8 cellular contexts compared by ENCODE assay signal in genomic region chr1:93177991-93178390, GRCh38. TPM values are rescaled to one million over a fixed set of nuclear protein-coding genes. Genes with fewer than 3 reads are reported as not detected.
A peak's percentile ranks its signal among the peaks of the same experiment; 100 is the strongest.
DNase-seq lines count a peak whose midpoint lies in the region; ATAC-seq and TF ChIP-seq lines count a peak whose summit lies in the region.

No MANE protein-coding gene starts in this region.

- peaks cover 7% of the 10 kb centered on the region for H3K4me1 ChIP-seq in thymus (ENCODE audit: control insufficient read depth, insufficient read depth, low read length)

- intact Hi-C loops in activated B cell treated with CpG ODN at 0.5 μM for 24 hours (cut with micrococcal nuclease) = loop anchor here (2.0 kb wide), 1 partner anchor 13 kb away; no protein-coding TSS in a partner anchor

- H3K4me3 Mint-ChIP-seq in activated CD8-positive, alpha-beta memory T cell treated with anti-CD3 and anti-CD28 coated beads, Interleukin-2, amount 10 ng/mL, durations not matched to agents 7 days and 5 days = peak overlapping the region; percentile 93
- peak overlapping the region; percentile 94 for H3K4me3 Mint-ChIP-seq in activated B cell treated with CpG ODN at 0.5 μM for 24 hours

- H3K4me3 ChIP-seq in iPS-18c (ENCODE audit: insufficient read depth, low read depth, low read length) = peak overlapping the region; percentile 21; the same call in 1 of the 2 replicates
- peak overlapping the region; percentile 9 for H3K4me3 ChIP-seq in thymus (ENCODE audit: low read length)

- peaks cover 50% of the 10 kb centered on the region for H3K4me1 Mint-ChIP-seq in activated CD8-positive, alpha-beta memory T cell treated with anti-CD3 and anti-CD28 coated beads, Interleukin-2, amount 10 ng/mL, durations not matched to agents 7 days and 5 days
- H3K4me1 Mint-ChIP-seq in activated B cell treated with CpG ODN at 0.5 μM for 24 hours = peaks cover 62% of the 10 kb centered on the region

- CTCF ChIA-PET in activated CD8-positive, alpha-beta memory T cell treated with anti-CD3 and anti-CD28 coated beads, Interleukin-2, amount 10 ng/mL, durations not matched to agents 7 days and 5 days (lab: Charles Lee) = interaction anchor here (1.7 kb wide), 1 partner anchor 20 kb away, joined by 3 read pairs; no protein-coding TSS in a partner anchor
- CTCF ChIA-PET in activated B cell treated with CpG ODN at 0.5 μM for 24 hours (lab: Charles Lee) = no interaction called here

- no peak for DNase-seq in activated CD8-positive, alpha-beta memory T cell treated with anti-CD3 and anti-CD28 coated beads, Interleukin-2, amount 10 ng/mL, durations not matched to agents 7 days and 5 days
- DNase-seq in activated CD8-positive, alpha-beta memory T cell treated with anti-CD3 and anti-CD28 coated beads, Interleukin-2, amount 50 U/mL, for 4 hours = no peak
- DNase-seq in activated B cell treated with CpG ODN at 0.5 μM for 24 hours (no peak), GDM1 (lab: John Stamatoyannopoulos, UW) (no peak)
- DNase-seq in stimulated activated CD4-positive, alpha-beta T cell treated with anti-CD3 and anti-CD28 coated beads, Interleukin-2, amount 100 ng/mL, for 24 hours = no peak

- H3K27ac Mint-ChIP-seq in activated CD8-positive, alpha-beta memory T cell treated with anti-CD3 and anti-CD28 coated beads, Interleukin-2, amount 10 ng/mL, durations not matched to agents 7 days and 5 days = peak overlapping the region; percentile 35
- H3K27ac Mint-ChIP-seq in activated B cell treated with CpG ODN at 0.5 μM for 24 hours = no peak overlapping the region

- H3K9me3 Mint-ChIP-seq in activated CD8-positive, alpha-beta memory T cell treated with anti-CD3 and anti-CD28 coated beads, Interleukin-2, amount 10 ng/mL, durations not matched to agents 7 days and 5 days (ENCODE audit: low read depth) = no peaks in the 10 kb centered on the region
- H3K9me3 Mint-ChIP-seq in activated B cell treated with CpG ODN at 0.5 μM for 24 hours = no peaks in the 10 kb centered on the region

- no peaks in the 10 kb centered on the region for H3K27me3 ChIP-seq in thymus (ENCODE audit: control insufficient read depth, insufficient read depth)

- ATAC-seq in activated CD8-positive, alpha-beta memory T cell treated with anti-CD3 and anti-CD28 coated beads, Interleukin-2, amount 10 ng/mL, durations not matched to agents 7 days and 5 days = no peak
- ATAC-seq in activated B cell treated with CpG ODN at 0.5 μM for 24 hours (ENCODE audit: low read depth) (no peak), GM19035 (IDR thresholded peaks at IDR 0.05; ENCODE audit: unreplicated experiment) (no peak)

- H3K9me3 ChIP-seq in iPS-18c (ENCODE audit: control insufficient read depth, insufficient read depth, low read length) (no peaks in the 10 kb centered on the region), thymus (ENCODE audit: control insufficient read depth) (no peaks in the 10 kb centered on the region)

- 79% methylated on average over 4 of the region's 4 CpGs for WGBS in thymus

- H3K27me3 Mint-ChIP-seq in activated CD8-positive, alpha-beta memory T cell treated with anti-CD3 and anti-CD28 coated beads, Interleukin-2, amount 10 ng/mL, durations not matched to agents 7 days and 5 days = no peaks in the 10 kb centered on the region
- H3K27me3 Mint-ChIP-seq in activated B cell treated with CpG ODN at 0.5 μM for 24 hours = no peaks in the 10 kb centered on the region

- no peak for TF ChIP-seq CTCF in activated B cell treated with CpG ODN at 0.5 μM for 24 hours (IDR thresholded peaks at IDR 0.05)

- peaks cover 37% of the 10 kb centered on the region for H3K36me3 Mint-ChIP-seq in activated CD8-positive, alpha-beta memory T cell treated with anti-CD3 and anti-CD28 coated beads, Interleukin-2, amount 10 ng/mL, durations not matched to agents 7 days and 5 days
- H3K36me3 Mint-ChIP-seq in activated B cell treated with CpG ODN at 0.5 μM for 24 hours (ENCODE audit: low read depth) = peaks cover 49% of the 10 kb centered on the region

- no peak overlapping the region for H3K27ac ChIP-seq in thymus (ENCODE audit: low read depth)

- POLR2A ChIA-PET in activated B cell treated with CpG ODN at 0.5 μM for 24 hours (lab: Charles Lee) = interaction anchor here (1.1 to 1.4 kb wide), 2 partner anchors 14 to 99 kb away, joined by 3 to 10 read pairs; partner anchors contain the start of gene MTF2

- no peaks in the 10 kb centered on the region for H3K36me3 ChIP-seq in thymus (ENCODE audit: control insufficient read depth, insufficient read depth)

RNA-seq across cellular contexts. Expression of gene TMED5, which starts 2.2 kb away (rescaled TPM):
- 10 to 100 TPM; 42.9 to 48.2 TPM for total RNA-seq in activated CD8-positive, alpha-beta memory T cell treated with anti-CD3 and anti-CD28 coated beads, Interleukin-2, amount 10 ng/mL, durations not matched to agents 7 days and 5 days
- 38.7 and 42.3 TPM in 2 replicates for total RNA-seq in activated B cell treated with CpG ODN at 0.5 μM for 24 hours
- polyA plus RNA-seq in thymus = 26.9 TPM

RNA-seq across cellular contexts. Expression of gene CCDC18, which starts 2.5 kb away (rescaled TPM):
- total RNA-seq in activated CD8-positive, alpha-beta memory T cell treated with anti-CD3 and anti-CD28 coated beads, Interleukin-2, amount 10 ng/mL, durations not matched to agents 7 days and 5 days = 10 to 100 TPM; 30.5 to 37.7 TPM
- total RNA-seq in activated B cell treated with CpG ODN at 0.5 μM for 24 hours = 13.4 and 15.9 TPM in 2 replicates
- polyA plus RNA-seq in thymus = 13.3 TPM
